In genomic region chr13:97222934-97223710, GRCh38 we compare ENCODE assay signal across 8 cellular contexts. TPM values are rescaled to one million over a fixed set of nuclear protein-coding genes. Genes with fewer than 3 reads are reported as not detected.
A peak's percentile ranks its signal among the peaks of the same experiment; 100 is the strongest.
DNase-seq lines count a peak whose midpoint lies in the region; ATAC-seq and TF ChIP-seq lines count a peak whose summit lies in the region.

No MANE protein-coding gene starts in this region.

- peaks cover 32 to 65% (median 54%) of the 10 kb centered on the region in 7 donors for H3K4me1 Mint-ChIP-seq in naive thymus-derived CD4-positive, alpha-beta T cell

- H3K27me3 ChIP-seq in colonic mucosa, result no peaks in the 10 kb centered on the region
- H3K27me3 ChIP-seq in naive thymus-derived CD4-positive, alpha-beta T cell (ENCODE audit: control insufficient read depth in 2 of 2, insufficient read depth in 2 of 2, low read length in 2 of 2), result no peaks in the 10 kb centered on the region

- CTCF ChIA-PET in naive thymus-derived CD4-positive, alpha-beta T cell (lab: Charles Lee), result interaction anchor here (0.5 to 1.6 kb wide), 6 partner anchors 8 to 113 kb away, joined by 3 to 4 read pairs (median 4); no protein-coding TSS in a partner anchor

- no peaks in the 10 kb centered on the region for H3K9me3 Mint-ChIP-seq in naive thymus-derived CD4-positive, alpha-beta T cell

- H3K36me3 ChIP-seq in colonic mucosa, result no peaks in the 10 kb centered on the region
- H3K36me3 ChIP-seq in naive thymus-derived CD4-positive, alpha-beta T cell (ENCODE audit: control insufficient read depth in 2 of 3, insufficient read depth in 3 of 3, low read length in 3 of 3), result no peaks in the 10 kb centered on the region

- H3K27ac ChIP-seq in colonic mucosa, result peak overlapping the region; percentile 91
- H3K27ac ChIP-seq in naive thymus-derived CD4-positive, alpha-beta T cell (ENCODE audit: low read depth, low read length), result peak overlapping the region; percentile 81

- H3K36me3 Mint-ChIP-seq in naive thymus-derived CD4-positive, alpha-beta T cell, result peaks cover 0 to 3% (median 0%) of the 10 kb centered on the region in 5 donors

- no peaks in the 10 kb centered on the region for H3K9me3 ChIP-seq in colonic mucosa
- H3K9me3 ChIP-seq in naive thymus-derived CD4-positive, alpha-beta T cell (ENCODE audit: control insufficient read depth in 2 of 3, low read length in 3 of 3), result no peaks in the 10 kb centered on the region

- no peak for ATAC-seq in naive thymus-derived CD4-positive, alpha-beta T cell
- no peak for ATAC-seq in HG02885 (IDR thresholded peaks at IDR 0.05; ENCODE audit: poor library complexity, unreplicated experiment)
- ATAC-seq in HG02870 (IDR thresholded peaks at IDR 0.05; ENCODE audit: unreplicated experiment), result no peak

- intact Hi-C loops in colonic mucosa (cut with DNase I), result loop anchor here (5.0 kb wide), 1 partner anchor 119 kb away; no protein-coding TSS in a partner anchor
- intact Hi-C loops in naive thymus-derived CD4-positive, alpha-beta T cell (cut with micrococcal nuclease), result loop anchor here (1.0 to 10.0 kb wide), 13 partner anchors 8 to 1546 kb away; partner anchors contain the start of genes DNAJC3 (in 1 of the 2) and STK24 (in 1 of the 2)

- DNase-seq in GM12865 (ENCODE audit: low read depth) (peak; percentile 11), NCI-H1417 (lab: John Stamatoyannopoulos, UW) (peak; percentile 32 to 87 (median 62)), colonic mucosa (no peak), NK-92 (lab: John Stamatoyannopoulos, UW; ENCODE audit: unreplicated experiment) (no peak), H4 (ENCODE audit: low spot score) (no peak)
- DNase-seq in naive thymus-derived CD4-positive, alpha-beta T cell, result peak in 2 of 9 donors; percentile 13 to 16

- no peaks in the 10 kb centered on the region for H3K27me3 Mint-ChIP-seq in naive thymus-derived CD4-positive, alpha-beta T cell

- H3K4me3 ChIP-seq in GM12865 (ENCODE audit: low read depth, low read length) (peak overlapping the region; percentile 95), colonic mucosa (peak overlapping the region; percentile 38)
- peak overlapping the region; percentile 80 for H3K4me3 ChIP-seq in naive thymus-derived CD4-positive, alpha-beta T cell (ENCODE audit: low read length)

- peak overlapping the region; percentile 48 to 86 for H3K9ac ChIP-seq in colonic mucosa (ENCODE audit: low read depth in 2 of 2, low read length in 2 of 2)

- TF ChIP-seq CTCF in GM12865 (IDR thresholded peaks at IDR 0.05; ENCODE audit: insufficient read depth, low read depth, low read length, missing control alignments) (no peak), colonic mucosa (IDR thresholded peaks at IDR 0.05) (no peak)

- POLR2A ChIA-PET in naive thymus-derived CD4-positive, alpha-beta T cell (lab: Charles Lee), result interaction anchor here (0.6 to 5.1 kb wide), 5 partner anchors 10 to 1999 kb away, joined by 3 to 39 read pairs (median 8); partner anchors contain the start of gene RAP2A

- H3K4me1 ChIP-seq in colonic mucosa, result peaks cover 11% of the 10 kb centered on the region
- peaks cover 43% of the 10 kb centered on the region in 2 donors for H3K4me1 ChIP-seq in naive thymus-derived CD4-positive, alpha-beta T cell (ENCODE audit: control insufficient read depth in 2 of 2, insufficient read depth in 2 of 2, low read length in 2 of 2)

- peak overlapping the region; percentile 81 to 98 (median 94) for H3K27ac Mint-ChIP-seq in naive thymus-derived CD4-positive, alpha-beta T cell

- peak overlapping the region; percentile 88 to 96 (median 95) for H3K4me3 Mint-ChIP-seq in naive thymus-derived CD4-positive, alpha-beta T cell

RNA-seq across cellular contexts. Expression of gene MBNL2, which starts 1.0 kb away (rescaled TPM):
- 10 to 100 TPM; 28.2 to 61.8 TPM for total RNA-seq in colonic mucosa
- total RNA-seq in naive thymus-derived CD4-positive, alpha-beta T cell, result 10 to 100 TPM; 13.4 to 28.6 (median 24.6) TPM
- polyA plus RNA-seq in naive thymus-derived CD4-positive, alpha-beta T cell, result 10 to 100 TPM; 15.1 to 15.4 TPM
- total RNA-seq in H4 (2014; rRNA removed; shearing (Covaris generic)), result 13.7 and 28.0 TPM in 2 replicates

Comparison
In these comparisons a context has a peak if more than half of its experiments do, and no peak if none do; other contexts are left out.
1. DNase-seq: peak in GM12865 (single experiment) and NCI-H1417 (3 of 3); none in colonic mucosa (single experiment), NK-92 (single experiment) and H4 (single experiment).
2. H3K4me3 ChIP-seq: peak in every context shown above with its lines; median percentile 95 in GM12865; 80 in naive thymus-derived CD4-positive, alpha-beta T cell; 38 in colonic mucosa.